ENCODE assay signal across 27 cellular contexts in genomic region chr1:228943436-228943835, GRCh38.
"Had no signal": no experiment of that assay in that cellular context is flagged by ENCODE, and none has a peak within 500 bp of the region (broad histone marks: within the 10 kb centered on the region; RNA-seq: fewer than 3 reads in every experiment).

No MANE protein-coding gene starts in this region.

- H3K4me1 Mint-ChIP-seq: activated T-helper 17 cell treated with anti-CD3 and anti-CD28 coated beads, Interleukin-2, amount 50 U/mL, for 72 hours; central memory CD8-positive, alpha-beta T cell had no signal

- H3K27ac ChIP-seq: brain microvascular endothelial cell, esophagus muscularis mucosa, foreskin keratinocyte, gastrocnemius medialis had no signal

- ATAC-seq: activated CD4-positive, alpha-beta T cell treated with anti-CD3 and anti-CD28 coated beads for 36 hours; activated CD8-positive, alpha-beta T cell treated with anti-CD3 and anti-CD28 coated beads, Interleukin-2, amount 10 ng/mL, durations not matched to agents 7 days and 5 days; activated T-cell treated with anti-CD3 and anti-CD28 coated beads, Interleukin-2, amount 50 U/mL, for 4 hours; activated T-helper 17 cell treated with anti-CD3 and anti-CD28 coated beads, Interleukin-2, amount 50 U/mL, for 72 hours; effector memory CD8-positive, alpha-beta T cell; foreskin keratinocyte; gastrocnemius medialis had no signal

- H3K4me3 ChIP-seq: esophagus muscularis mucosa, gastrocnemius medialis had no signal

- H3K4me1 ChIP-seq: foreskin keratinocyte had no signal

- H3K4me3 Mint-ChIP-seq: activated CD4-positive, alpha-beta memory T cell treated with anti-CD3 and anti-CD28 coated beads for 36 hours; activated CD4-positive, alpha-beta T cell treated with anti-CD3 and anti-CD28 coated beads for 36 hours; activated CD4-positive, alpha-beta T cell treated with anti-CD3 and anti-CD28 coated beads, Interleukin-2, amount 10 ng/mL, durations not matched to agents 24 days and 14 days; activated CD8-positive, alpha-beta T cell treated with anti-CD3 and anti-CD28 coated beads, Interleukin-2, amount 10 ng/mL, durations not matched to agents 7 days and 5 days; activated naive CD8-positive, alpha-beta T cell; activated T-cell treated with anti-CD3 and anti-CD28 coated beads, Interleukin-2, amount 50 U/mL, for 4 hours; activated T-helper 17 cell treated with anti-CD3 and anti-CD28 coated beads, Interleukin-2, amount 50 U/mL, for 72 hours; central memory CD8-positive, alpha-beta T cell; effector memory CD8-positive, alpha-beta T cell had no signal

- H3K9me3 ChIP-seq: esophagus muscularis mucosa, gastrocnemius medialis had no signal

- H3K27me3 Mint-ChIP-seq: activated CD4-positive, alpha-beta memory T cell treated with anti-CD3 and anti-CD28 coated beads for 36 hours; activated CD4-positive, alpha-beta T cell treated with anti-CD3 and anti-CD28 coated beads for 36 hours; activated naive CD8-positive, alpha-beta T cell; activated T-helper 17 cell treated with anti-CD3 and anti-CD28 coated beads, Interleukin-2, amount 50 U/mL, for 72 hours; central memory CD8-positive, alpha-beta T cell; effector memory CD8-positive, alpha-beta T cell had no signal

- H3K27me3 ChIP-seq: brain microvascular endothelial cell, esophagus muscularis mucosa, foreskin keratinocyte, gastrocnemius medialis had no signal

- DNase-seq: activated CD4-positive, alpha-beta memory T cell treated with anti-CD3 and anti-CD28 coated beads for 36 hours; activated CD4-positive, alpha-beta T cell treated with anti-CD3 and anti-CD28 coated beads for 36 hours; activated CD4-positive, alpha-beta T cell treated with anti-CD3 and anti-CD28 coated beads, Interleukin-2, amount 10 ng/mL, durations not matched to agents 24 days and 14 days; activated CD4-positive, CD25-positive, alpha-beta regulatory T cell; activated CD4-positive, CD25-positive, alpha-beta regulatory T cell treated with anti-CD3 and anti-CD28 coated beads, Interleukin-2, amount 50 U/mL, for 72 hours; activated CD8-positive, alpha-beta T cell treated with anti-CD3 and anti-CD28 coated beads, Interleukin-2, amount 10 ng/mL, durations not matched to agents 7 days and 5 days; activated effector memory CD4-positive, alpha-beta T cell treated with Interleukin-2 at 50 U/mL for 16 hours; activated gamma-delta T cell treated with Interleukin-2 at 50 U/mL for 16 hours; activated naive CD4-positive, alpha-beta T cell treated with anti-CD3 and anti-CD28 coated beads, Interleukin-2, amount 50 U/mL, for 16 hours; activated naive CD4-positive, alpha-beta T cell treated with Interleukin-2 at 50 U/mL for 16 hours; activated T-cell treated with anti-CD3 and anti-CD28 coated beads, Interleukin-2, amount 50 U/mL, for 4 hours; amniotic stem cell; anterior cingulate cortex; brain microvascular endothelial cell; cortex of kidney; dermis blood vessel endothelial cell; effector CD4-positive, alpha-beta T cell; effector memory CD8-positive, alpha-beta T cell; erythroblast; foreskin keratinocyte; gastrocnemius medialis; glutamatergic neuron; T-helper 2 cell had no signal

- H3K9me3 Mint-ChIP-seq: activated CD4-positive, alpha-beta memory T cell treated with anti-CD3 and anti-CD28 coated beads for 36 hours; activated CD4-positive, alpha-beta T cell treated with anti-CD3 and anti-CD28 coated beads, Interleukin-2, amount 10 ng/mL, durations not matched to agents 24 days and 14 days; activated T-cell treated with anti-CD3 and anti-CD28 coated beads, Interleukin-2, amount 50 U/mL, for 4 hours; activated T-helper 17 cell treated with anti-CD3 and anti-CD28 coated beads, Interleukin-2, amount 50 U/mL, for 72 hours; central memory CD8-positive, alpha-beta T cell; effector memory CD8-positive, alpha-beta T cell had no signal

- H3K36me3 ChIP-seq: brain microvascular endothelial cell, esophagus muscularis mucosa, gastrocnemius medialis had no signal

- H3K36me3 Mint-ChIP-seq: activated CD4-positive, alpha-beta memory T cell treated with anti-CD3 and anti-CD28 coated beads for 36 hours; activated naive CD8-positive, alpha-beta T cell had no signal

- H3K27ac Mint-ChIP-seq: activated CD4-positive, alpha-beta memory T cell treated with anti-CD3 and anti-CD28 coated beads for 36 hours; activated CD4-positive, alpha-beta T cell treated with anti-CD3 and anti-CD28 coated beads for 36 hours; activated CD4-positive, alpha-beta T cell treated with anti-CD3 and anti-CD28 coated beads, Interleukin-2, amount 10 ng/mL, durations not matched to agents 24 days and 14 days; activated CD8-positive, alpha-beta T cell treated with anti-CD3 and anti-CD28 coated beads, Interleukin-2, amount 10 ng/mL, durations not matched to agents 7 days and 5 days; activated naive CD8-positive, alpha-beta T cell; activated T-helper 17 cell treated with anti-CD3 and anti-CD28 coated beads, Interleukin-2, amount 50 U/mL, for 72 hours; effector memory CD8-positive, alpha-beta T cell had no signal
